ENCODE assay signal across 21 cellular contexts in the genomic region with DNA sequence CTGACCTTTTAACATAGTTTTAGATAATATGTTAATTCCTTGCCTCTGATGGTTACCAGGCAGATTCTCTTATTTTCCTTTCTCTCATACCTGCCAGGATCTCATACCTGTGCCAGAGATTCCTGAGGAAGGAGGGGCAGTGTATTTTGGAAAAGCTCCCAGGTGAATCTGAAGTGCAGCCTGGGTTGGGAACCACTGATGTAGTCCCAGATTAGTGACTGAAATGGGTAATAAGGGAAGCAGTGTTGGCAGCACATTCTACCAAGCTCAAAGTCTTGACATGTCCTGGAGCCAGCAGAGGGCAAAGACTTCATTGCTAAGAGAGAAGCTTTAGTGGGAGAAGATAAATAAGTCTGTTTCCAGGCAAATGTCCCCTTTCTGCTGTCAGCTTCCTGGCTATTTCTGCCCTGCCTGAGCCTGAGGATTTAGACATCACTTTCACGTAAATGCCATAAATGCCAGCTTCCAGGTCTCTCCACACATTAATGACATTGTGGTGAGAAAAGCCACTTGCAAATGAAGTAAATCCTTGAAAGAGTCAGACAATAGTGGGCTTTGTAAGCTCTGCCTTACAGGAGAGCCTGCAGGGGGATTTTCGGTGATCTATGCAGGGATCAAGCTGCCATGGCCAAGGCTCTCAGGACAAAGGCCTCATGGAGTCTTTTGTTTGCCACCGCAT. TPM values are rescaled to one million over a fixed set of nuclear protein-coding genes. Genes with fewer than 3 reads are reported as not detected.
"Had no signal": no experiment of that assay in that cellular context is flagged by ENCODE, and none has a peak within 500 bp of the region (broad histone marks: within the 10 kb centered on the region; RNA-seq: fewer than 3 reads in every experiment).

No MANE protein-coding gene starts in this region.

- H3K27ac ChIP-seq: ascending aorta, breast epithelium, esophagus squamous epithelium, skin epidermis, transverse colon had no signal

- H3K4me1 ChIP-seq: ascending aorta, breast epithelium, esophagus squamous epithelium, transverse colon had no signal

- H3K9me3 ChIP-seq: ascending aorta, breast epithelium, esophagus squamous epithelium, transverse colon had no signal

- DNase-seq: activated CD4-positive, alpha-beta T cell treated with anti-CD3 and anti-CD28 coated beads, Interleukin-2, amount 50 U/mL, for 1 hour; activated CD8-positive, alpha-beta memory T cell treated with anti-CD3 and anti-CD28 coated beads, Interleukin-2, amount 50 U/mL, for 4 hours; activated T-cell treated with anti-CD3 and anti-CD28 coated beads, Interleukin-2, amount 50 U/mL, for 4 hours; cerebellar nuclear complex; effector memory CD4-positive, alpha-beta T cell; esophagus squamous epithelium; left cardiac atrium; stimulated activated naive CD8-positive, alpha-beta T cell treated with anti-CD3 and anti-CD28 coated beads, Interleukin-15, Interleukin-2, amounts not matched to agents 100 U/mL and 50 U/mL, for 24 hours; T-cell; transverse colon had no signal

- H3K36me3 ChIP-seq: ascending aorta, breast epithelium, esophagus squamous epithelium, transverse colon had no signal

- H3K4me3 ChIP-seq: ascending aorta, breast epithelium, esophagus squamous epithelium, skin epidermis, transverse colon had no signal

- ATAC-seq: activated T-cell treated with anti-CD3 and anti-CD28 coated beads, Interleukin-2, amount 50 U/mL, for 4 hours; left cardiac atrium; stimulated activated naive CD8-positive, alpha-beta T cell treated with anti-CD3 and anti-CD28 coated beads, Interleukin-15, Interleukin-2, amounts not matched to agents 100 U/mL and 50 U/mL, for 24 hours; T-cell had no signal

- H3K27me3 ChIP-seq: ascending aorta, transverse colon had no signal

RNA-seq across cellular contexts. Expression of gene C16orf78, which starts 40.9 kb away (rescaled TPM):
- total RNA-seq: activated T-cell treated with anti-CD3 and anti-CD28 coated beads, Interleukin-2, amount 50 U/mL, for 4 hours; ascending aorta; breast epithelium; endothelial cell of umbilical vein; esophagus squamous epithelium; glomerular endothelial cell; left cardiac atrium; lung microvascular endothelial cell; mononuclear cell; omental fat pad; posterior vena cava; T-cell; transverse colon had no signal
- polyA plus RNA-seq: adipose tissue, endothelial cell of umbilical vein, neural cell had no signal

RNA-seq across cellular contexts. Expression of gene CBLN1, which starts 51.1 kb away (rescaled TPM):
- total RNA-seq: activated T-cell treated with anti-CD3 and anti-CD28 coated beads, Interleukin-2, amount 50 U/mL, for 4 hours; ascending aorta; endothelial cell of umbilical vein; lung microvascular endothelial cell; mononuclear cell; T-cell had no signal
- polyA plus RNA-seq: endothelial cell of umbilical vein had no signal
